Comparison of ENCODE assay signal across 7 cellular contexts in the genomic region with DNA sequence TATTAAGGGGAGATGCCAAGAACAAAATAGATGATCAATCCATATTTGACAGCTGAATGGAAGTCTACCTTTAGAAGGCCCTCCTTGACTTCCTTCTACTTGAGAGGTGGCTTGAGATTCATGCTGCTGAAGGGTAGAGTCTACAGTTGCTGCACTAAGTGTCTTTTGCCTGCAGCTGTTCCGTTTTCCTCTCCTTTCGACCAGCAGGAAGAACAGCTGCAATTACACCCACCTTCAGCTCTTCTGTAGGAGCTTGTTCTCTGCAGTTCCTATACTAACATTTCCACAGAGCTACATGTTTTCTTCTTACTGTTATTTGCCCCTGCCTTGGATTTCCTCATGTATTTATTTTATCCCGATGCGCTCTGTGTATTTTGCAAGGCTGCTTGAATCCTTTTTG.
"Had no signal": no experiment of that assay in that cellular context is flagged by ENCODE, and none has a peak within 500 bp of the region (broad histone marks: within the 10 kb centered on the region; RNA-seq: fewer than 3 reads in every experiment).

No MANE protein-coding gene starts in this region.

- H3K4me1 ChIP-seq: HAP-1 had no signal

- H3K4me3 ChIP-seq: GM23248, HAP-1 had no signal

- H3K36me3 Mint-ChIP-seq: IgD-negative memory B cell had no signal

- H3K9me3 ChIP-seq: HAP-1 had no signal

- DNase-seq: GM23248, GOT3, H7, HFFc6 had no signal

- H3K27me3 Mint-ChIP-seq: IgD-negative memory B cell had no signal

- H3K36me3 ChIP-seq: HAP-1 had no signal

- H3K27ac ChIP-seq: GM23248, HL-60 had no signal

- H3K27ac Mint-ChIP-seq: HFFc6, IgD-negative memory B cell had no signal

- H3K4me3 Mint-ChIP-seq: HFFc6, IgD-negative memory B cell had no signal

- H3K9me3 Mint-ChIP-seq: HFFc6 had no signal
